ENCODE assay signal across 8 cellular contexts in genomic region chr1:155933591-155934096, GRCh38. TPM values are rescaled to one million over a fixed set of nuclear protein-coding genes. Genes with fewer than 3 reads are reported as not detected.
DNase-seq lines count a peak whose midpoint lies in the region; ATAC-seq and TF ChIP-seq lines count a peak whose summit lies in the region.

No MANE protein-coding gene starts in this region.

- H3F3A ChIP-seq in DOHH2 (ENCODE audit: control insufficient read depth, insufficient read depth) = peaks cover 11% of the 10 kb centered on the region

- peaks cover 17% of the 10 kb centered on the region for H4K20me1 ChIP-seq in DOHH2 (ENCODE audit: control insufficient read depth, insufficient read depth, low read depth, low read length)

- H3K36me3 ChIP-seq in DOHH2 (ENCODE audit: control insufficient read depth, low read length) (peaks cover 54% of the 10 kb centered on the region), esophagus muscularis mucosa (peaks cover 19 to 50% (median 37%) of the 10 kb centered on the region in 4 donors), prostate gland (no peaks in the 10 kb centered on the region)

- H3K79me2 ChIP-seq in DOHH2 (ENCODE audit: control insufficient read depth, low read length) = peaks cover 59% of the 10 kb centered on the region

- 3% methylated on average over 10 of the region's 10 CpGs for WGBS in esophagus muscularis mucosa
- 4% methylated on average over 10 of the region's 10 CpGs for WGBS in prostate gland

- no peak for TF ChIP-seq CTCF in DOHH2 (IDR thresholded peaks at IDR 0.05; ENCODE audit: low read depth, low read length, poor library complexity, severe bottlenecking)
- no peak for TF ChIP-seq CTCF in esophagus muscularis mucosa (IDR thresholded peaks at IDR 0.05)
- no peak for TF ChIP-seq CTCF in prostate gland (IDR thresholded peaks at IDR 0.05)

- DNase-seq in NAMALWA (ENCODE audit: low spot score) (peak; percentile 49), esophagus muscularis mucosa (ENCODE audit: extremely low spot score) (no peak), prostate gland (ENCODE audit: low spot score) (no peak), T1000 (lab: John Stamatoyannopoulos, UW) (no peak)

- H3K9me3 ChIP-seq in DOHH2 (ENCODE audit: control insufficient read depth, insufficient read depth, low read length) = no peaks in the 10 kb centered on the region
- no peaks in the 10 kb centered on the region for H3K9me3 ChIP-seq in esophagus muscularis mucosa
- H3K9me3 ChIP-seq in prostate gland = no peaks in the 10 kb centered on the region

- no peak for TF ChIP-seq POLR2A in esophagus muscularis mucosa (IDR thresholded peaks at IDR 0.05; ENCODE audit: low read depth)
- no peak for TF ChIP-seq POLR2A in prostate gland (IDR thresholded peaks at IDR 0.05)

- TF ChIP-seq EP300 in esophagus muscularis mucosa (IDR thresholded peaks at IDR 0.05) = no peak

- no peaks in the 10 kb centered on the region for H3K9me2 ChIP-seq in DOHH2 (replicated peaks; ENCODE audit: control insufficient read depth, low read length)

- H3K4me1 ChIP-seq in DOHH2 (ENCODE audit: control insufficient read depth, low read length) (peaks cover 45% of the 10 kb centered on the region), esophagus muscularis mucosa (peaks cover 48 to 61% (median 59%) of the 10 kb centered on the region in 4 donors), prostate gland (replicated peaks) (peaks cover 24% of the 10 kb centered on the region)

- H3K27me3 ChIP-seq in DOHH2 (ENCODE audit: control insufficient read depth, low read length) (no peaks in the 10 kb centered on the region), esophagus muscularis mucosa (no peaks in the 10 kb centered on the region), prostate gland (replicated peaks; ENCODE audit: insufficient read depth) (no peaks in the 10 kb centered on the region)

- H3K27ac ChIP-seq in DOHH2 (ENCODE audit: low read depth, low read length) (peak overlapping the region; percentile 58), esophagus muscularis mucosa (replicated peaks in 1 of 4) (peak overlapping the region; percentile 85 to 94 (median 88)), prostate gland (peak overlapping the region; percentile 86 to 91)

- ATAC-seq in GM18870 (IDR thresholded peaks at IDR 0.05; ENCODE audit: unreplicated experiment) (no peak), GM21423 (IDR thresholded peaks at IDR 0.05; ENCODE audit: unreplicated experiment) (no peak), HG02798 (IDR thresholded peaks at IDR 0.05; ENCODE audit: poor library complexity, unreplicated experiment) (no peak)

- peak overlapping the region; percentile 83 for H3K4me2 ChIP-seq in DOHH2 (ENCODE audit: low read length)

- intact Hi-C loops in esophagus muscularis mucosa (cut with DNase I) = no loop called here
- intact Hi-C loops in prostate gland (cut with DNase I) = no loop called here

- H3K4me3 ChIP-seq in DOHH2 (ENCODE audit: low read length) (peak overlapping the region; percentile 83), esophagus muscularis mucosa (peak overlapping the region; percentile 61 to 85 (median 76)), prostate gland (peak overlapping the region; percentile 69 to 92)

RNA-seq across cellular contexts. Expression of gene KHDC4, which starts 0.6 kb away (rescaled TPM):
- 10 to 100 TPM; 25.8 to 41.5 (median 29.2) TPM for total RNA-seq in esophagus muscularis mucosa
- total RNA-seq in prostate gland = 10 to 100 TPM; 49.8 to 66.1 TPM

RNA-seq across cellular contexts. Expression of gene RXFP4, which starts 7.8 kb away (rescaled TPM):
- total RNA-seq in esophagus muscularis mucosa (not detected), prostate gland (not detected)

RNA-seq across cellular contexts. Expression of gene RIT1, which starts 22.5 kb away (rescaled TPM):
- total RNA-seq in esophagus muscularis mucosa (10 to 100 TPM; 23.0 to 36.8 (median 32.3) TPM), prostate gland (10 to 100 TPM; 20.8 to 21.8 TPM)

RNA-seq across cellular contexts. Expression of gene ARHGEF2, which starts 44.7 kb away (rescaled TPM):
- total RNA-seq in esophagus muscularis mucosa = 100 to 1,000 TPM in 2 of 4 donors, 10 to 100 TPM in 2; 54.0 to 130 (median 91.8) TPM
- 10 to 100 TPM; 35.8 to 66.2 TPM for total RNA-seq in prostate gland
